Comparison of ENCODE assay signal across 25 cellular contexts in genomic region chr5:72425995-72426394, GRCh38.
"Had no signal": no experiment of that assay in that cellular context is flagged by ENCODE, and none has a peak within 500 bp of the region (broad histone marks: within the 10 kb centered on the region; RNA-seq: fewer than 3 reads in every experiment).

No MANE protein-coding gene starts in this region.

- FAIRE-seq: islet of Langerhans, kidney, pancreas had no signal

- H3K4me1 ChIP-seq: prostate gland, uterus had no signal

- DNase-seq: hypothalamus; immature natural killer cell; kidney; left colon; left lung; lower lobe of right lung; mammary epithelial cell; midbrain; mucosa of descending colon; naive thymus-derived CD4-positive, alpha-beta T cell; nucleus accumbens; pancreas; posterior cingulate gyrus; retina; right cardiac atrium; spleen; stimulated activated CD4-positive, alpha-beta T cell treated with anti-CD3 and anti-CD28 coated beads, Interleukin-4, amount 100 ng/mL, for 24 hours; stimulated activated naive CD4-positive, alpha-beta T cell; uterus had no signal

- H3K36me3 ChIP-seq: left lung, lower lobe of right lung, pancreas, prostate gland, spleen, suprapubic skin, thoracic aorta, tibial nerve, uterus had no signal

- H3K27ac ChIP-seq: left lung, lower lobe of right lung, pancreas, prostate gland, skin epidermis, spleen, suprapubic skin, tibial nerve had no signal

- H3K9me3 ChIP-seq: left lung, lower lobe of right lung, mucosa of descending colon, pancreas, prostate gland, spleen, suprapubic skin, thoracic aorta, tibial nerve, uterus had no signal

- H3K4me3 ChIP-seq: left lung, lower lobe of right lung, mucosa of descending colon, pancreas, prostate gland, skin epidermis, spleen, suprapubic skin, thoracic aorta, tibial nerve, uterus had no signal

- H3K27me3 ChIP-seq: left lung, pancreas, spleen, suprapubic skin, tibial nerve, uterus had no signal
